11 cellular contexts compared by ENCODE assay signal in genomic region chr1:30697977-30698376, GRCh38. TPM values are rescaled to one million over a fixed set of nuclear protein-coding genes. Genes with fewer than 3 reads are reported as not detected.
DNase-seq lines count a peak whose midpoint lies in the region; ATAC-seq, FAIRE-seq and TF ChIP-seq lines count a peak whose summit lies in the region.
"Had no signal": no experiment of that assay in that cellular context is flagged by ENCODE, and none has a peak within 500 bp of the region (broad histone marks: within the 10 kb centered on the region; RNA-seq: fewer than 3 reads in every experiment).

No MANE protein-coding gene starts in this region.

- H3K79me2 ChIP-seq in K562 (ENCODE audit: control insufficient read depth, insufficient read depth, low read length) (no peaks in the 10 kb centered on the region), mesendoderm (ENCODE audit: control insufficient read depth, insufficient read depth, low read length) (no peaks in the 10 kb centered on the region)

- H3K4me3 ChIP-seq in K562 = no peak overlapping the region
- H3K4me3 ChIP-seq in mesendoderm (ENCODE audit: low read length) = no peak overlapping the region

- H2BK5ac ChIP-seq in mesendoderm (ENCODE audit: low read length) = no peak overlapping the region

- WGBS in K562 (ENCODE audit: insufficient coverage, low coverage, missing lambda C conversion rate) = 3% methylated on average over 2 of the region's 2 CpGs
- no CpG with 5 or more reads among the region's 2 CpGs for WGBS in mesendoderm (ENCODE audit: extremely low coverage, insufficient coverage, low lambda C conversion rate)

- H3K4me2 ChIP-seq in K562 (ENCODE audit: insufficient read depth, low read length) (no peak overlapping the region), mesendoderm (ENCODE audit: low read length) (no peak overlapping the region)

- no peaks in the 10 kb centered on the region for H3K36me3 Mint-ChIP-seq in activated CD8-positive, alpha-beta T cell treated with anti-CD3 and anti-CD28 coated beads for 36 hours (ENCODE audit: low read depth)
- H3K36me3 Mint-ChIP-seq: activated naive CD4-positive, alpha-beta T cell treated with anti-CD3 and anti-CD28 coated beads, Interleukin-2, amount 50 U/mL, for 72 hours had no signal

- ATAC-seq in HG02610 (IDR thresholded peaks at IDR 0.05; ENCODE audit: unreplicated experiment) = peak; percentile 41
- ATAC-seq in K562 = peak; percentile 36
- ATAC-seq in HG03139 (IDR thresholded peaks at IDR 0.05; ENCODE audit: unreplicated experiment) = no peak
- no peak for ATAC-seq in activated CD8-positive, alpha-beta T cell treated with anti-CD3 and anti-CD28 coated beads for 36 hours
- ATAC-seq: activated naive CD4-positive, alpha-beta T cell treated with anti-CD3 and anti-CD28 coated beads, Interleukin-2, amount 50 U/mL, for 72 hours had no signal

- H3K9me1 ChIP-seq in K562 (ENCODE audit: control insufficient read depth, insufficient read depth, low read length) = no peaks in the 10 kb centered on the region

- H3K9me3 ChIP-seq in K562 (replicated peaks; ENCODE audit: control insufficient read depth, insufficient read depth, low read depth, low read length) = no peaks in the 10 kb centered on the region

- H3K27me3 ChIP-seq in K562 (ENCODE audit: control insufficient read depth in 2 of 2, insufficient read depth in 2 of 2, low read length in 2 of 2) (peaks cover 12 to 19% of the 10 kb centered on the region in 2 experiments; a peak in 2 of 5 replicates), mesendoderm (ENCODE audit: insufficient read depth, low read length, poor library complexity) (no peaks in the 10 kb centered on the region)

- intact Hi-C loops in K562 (cut with micrococcal nuclease) = no loop called here
- intact Hi-C loops in activated CD8-positive, alpha-beta T cell treated with anti-CD3 and anti-CD28 coated beads for 36 hours (cut with micrococcal nuclease) = no loop called here

- H3K27ac Mint-ChIP-seq in activated CD8-positive, alpha-beta T cell treated with anti-CD3 and anti-CD28 coated beads for 36 hours = no peak overlapping the region
- H3K27ac Mint-ChIP-seq: activated naive CD4-positive, alpha-beta T cell treated with anti-CD3 and anti-CD28 coated beads, Interleukin-2, amount 50 U/mL, for 72 hours had no signal

- TF ChIP-seq POLR2A in K562 (conservative IDR thresholded peaks at IDR 0.05) = no peak

- peaks cover 2% of the 10 kb centered on the region for H3K27me3 Mint-ChIP-seq in activated CD8-positive, alpha-beta T cell treated with anti-CD3 and anti-CD28 coated beads for 36 hours

- no peak overlapping the region for H3K4ac ChIP-seq in mesendoderm (ENCODE audit: low read depth, low read length)

- TF ChIP-seq RAD21 in K562 (CRISPR knock-in tag; conservative IDR thresholded peaks at IDR 0.05 in 1 of 2, IDR thresholded peaks at IDR 0.05 in 1 of 2) = no peak

- no peak overlapping the region for H4K8ac ChIP-seq in mesendoderm (ENCODE audit: low read depth, low read length)

- no peak overlapping the region for H2BK15ac ChIP-seq in mesendoderm (replicated peaks; ENCODE audit: low read depth)

- H3K4me1 Mint-ChIP-seq in activated CD8-positive, alpha-beta T cell treated with anti-CD3 and anti-CD28 coated beads for 36 hours (ENCODE audit: low read depth) = no peaks in the 10 kb centered on the region

- no peak overlapping the region for H3K4me3 Mint-ChIP-seq in activated CD8-positive, alpha-beta T cell treated with anti-CD3 and anti-CD28 coated beads for 36 hours

- no peak for FAIRE-seq in K562 (lab: Jason Lieb, UNC)
- FAIRE-seq: endothelial cell of umbilical vein had no signal

- H2BK120ac ChIP-seq in mesendoderm (ENCODE audit: low read depth, low read length) = no peak overlapping the region

- in situ Hi-C loops in K562 (cut with MboI) = no loop called here

- DNase-seq in EH (ENCODE audit: low read depth) (peak; percentile 38), K562 (ENCODE audit: extremely low read depth in 1 of 4, low spot score in 3 of 4) (no peak), mesendoderm (peak; percentile 63), SIG-M5 (lab: John Stamatoyannopoulos, UW) (no peak), mesenteric fat pad (ENCODE audit: low spot score) (no peak)
- no peak for DNase-seq in activated CD8-positive, alpha-beta T cell treated with anti-CD3 and anti-CD28 coated beads for 36 hours
- DNase-seq: NCI-H1930 had no signal

- POLR2A ChIA-PET in K562 (lab: Yijun Ruan, JAX) = interaction anchor here (0.6 to 1.0 kb wide), 4 partner anchors 12 to 172 kb away, joined by 3 read pairs; no protein-coding TSS in a partner anchor
- POLR2A ChIA-PET in activated CD8-positive, alpha-beta T cell treated with anti-CD3 and anti-CD28 coated beads for 36 hours (lab: Charles Lee) = no interaction called here

- BruUV-seq in K562 (replicated peaks; lab: Mats Ljungman, UMichigan) = no TSS peak

- peak overlapping the region; percentile 30 for H3K56ac ChIP-seq in mesendoderm (ENCODE audit: low read length)

- no peak overlapping the region for H3K9ac ChIP-seq in K562 (ENCODE audit: insufficient read depth in 1 of 2, low read depth in 2 of 2, low read length in 2 of 2)
- H3K9ac ChIP-seq in mesendoderm (ENCODE audit: low read length) = no peak overlapping the region

- H3K79me1 ChIP-seq in mesendoderm (ENCODE audit: low read length) = no peaks in the 10 kb centered on the region

- no peak overlapping the region for H2AK5ac ChIP-seq in mesendoderm (ENCODE audit: low read length)

- H3K27ac ChIP-seq in K562 (ENCODE audit: extremely low read depth, low read depth, low read length) (no peak overlapping the region), mesendoderm (ENCODE audit: low read depth, low read length) (no peak overlapping the region)

- no peak overlapping the region for H2AFZ ChIP-seq in K562 (ENCODE audit: low read depth, low read length)

- H3K9me3 Mint-ChIP-seq in activated CD8-positive, alpha-beta T cell treated with anti-CD3 and anti-CD28 coated beads for 36 hours = no peaks in the 10 kb centered on the region
- H3K9me3 Mint-ChIP-seq: activated naive CD4-positive, alpha-beta T cell treated with anti-CD3 and anti-CD28 coated beads, Interleukin-2, amount 50 U/mL, for 72 hours had no signal

- TF ChIP-seq EP300 in K562 (IDR thresholded peaks at IDR 0.05; ENCODE audit: low read length) = no peak

- TF ChIP-seq CTCF in K562 (IDR thresholded peaks at IDR 0.05 in 2 of 3, conservative IDR thresholded peaks at IDR 0.05 in 1 of 3; ENCODE audit: insufficient read depth in 2 of 3, low read depth in 1 of 3, low read length in 3 of 3) = peak in 1 of 3 experiments; percentile 7; a peak in 1 of 6 replicates
- no peak for TF ChIP-seq CTCF in activated CD8-positive, alpha-beta T cell treated with anti-CD3 and anti-CD28 coated beads for 36 hours (IDR thresholded peaks at IDR 0.05)

- CTCF ChIA-PET in K562 (lab: Yijun Ruan, JAX; ENCODE audit: low intra/inter-chr PET ratio) = no interaction called here
- CTCF ChIA-PET in activated CD8-positive, alpha-beta T cell treated with anti-CD3 and anti-CD28 coated beads for 36 hours (lab: Charles Lee) = interaction anchor here (1.0 to 1.1 kb wide), 2 partner anchors 103 to 1461 kb away, joined by 3 read pairs; no protein-coding TSS in a partner anchor

- H4K5ac ChIP-seq in mesendoderm (ENCODE audit: low read length) = no peak overlapping the region

- 0 out of 2 replicates have a peak, but pooled peaks cover 12% of the 10 kb centered on the region for H4K20me1 ChIP-seq in K562 (replicated peaks; ENCODE audit: control insufficient read depth, insufficient read depth, low read length)

- H3K4me1 ChIP-seq in K562 (replicated peaks in 1 of 2; ENCODE audit: control insufficient read depth in 2 of 2, insufficient read depth in 2 of 2, low read length in 2 of 2) (peaks cover 0 to 3% of the 10 kb centered on the region in 2 experiments; a peak in 4 of 5 replicates), mesendoderm (ENCODE audit: control insufficient read depth, low read depth, low read length) (no peaks in the 10 kb centered on the region)

- H3K36me3 ChIP-seq in K562 (ENCODE audit: control insufficient read depth, insufficient read depth, low read length) (no peaks in the 10 kb centered on the region), mesendoderm (ENCODE audit: control insufficient read depth, insufficient read depth, low read length) (no peaks in the 10 kb centered on the region)

- H3K23ac ChIP-seq in mesendoderm (ENCODE audit: low read length) = no peak overlapping the region

- no peak overlapping the region for H3K18ac ChIP-seq in mesendoderm (ENCODE audit: low read length)

RNA-seq across cellular contexts. Expression of gene MATN1, which starts 25.4 kb away (rescaled TPM):
- total RNA-seq in K562 (2011; cell fraction: chromatin; rRNA removed; ENCODE audit: low replicate concordance) = 2.0 and 5.9 TPM in 2 replicates
- total RNA-seq in K562 (2011; cell fraction: nucleolus; rRNA removed) = 4.5 and 5.4 TPM in 2 replicates
- 2.7 and 4.0 TPM in 2 replicates for total RNA-seq in K562 (2011; cell fraction: nucleoplasm; rRNA removed)
- total RNA-seq in K562 (2014; rRNA removed) (1.8 and 1.9 TPM in 2 replicates), K562 (2014; rRNA removed; fragmentation: Illumina TruSeq; extraction: Trizol) (0.45 and 0.51 TPM in 2 replicates), K562 (2015; rRNA removed; fragmentation: Illumina TruSeq; extraction: Trizol) (0.79 and 1.2 TPM in 2 replicates), K562 (2021) (1.8 and 2.3 TPM in 2 replicates), mesenteric fat pad (not detected)
- polyA plus RNA-seq in K562 (2011; rRNA removed) (0.89 and 1.5 TPM in 2 replicates), K562 (2014; fragmentation: Illumina TruSeq; extraction: Trizol) (1.1 and 1.6 TPM in 2 replicates), K562 (2014; fragmentation: Nextera tagmentation; extraction: Ambion mirVana) (under 1 TPM; 0.10 to 0.18 TPM), K562 (2014; rRNA removed) (1.6 and 3.6 TPM in 2 replicates)
- 0.78 and 2.4 TPM in 2 replicates for polyA plus RNA-seq in K562 (2011; cell fraction: cytosol; rRNA removed)
- 3.5 and 9.8 TPM in 2 replicates for polyA plus RNA-seq in K562 (2011; cell fraction: nucleus; rRNA removed)
- polyA plus RNA-seq in K562 (2012) = 1.9 and 2.4 TPM in 2 replicates
- 0.48 and 0.88 TPM in 2 replicates for polyA minus RNA-seq in K562 (2011; rRNA and poly(A)+ RNA removed)
- polyA minus RNA-seq in K562 (2011; cell fraction: cytosol; rRNA and poly(A)+ RNA removed) = 1.4 and 1.6 TPM in 2 replicates
- polyA minus RNA-seq in K562 (2011; cell fraction: nucleus; rRNA and poly(A)+ RNA removed) = 1.4 and 3.4 TPM in 2 replicates
- polyA plus RNA-seq in mesendoderm (2013, experiment 1 of 2) = 0.07 TPM
- 0.08 TPM for polyA plus RNA-seq in mesendoderm (2013, experiment 2 of 2)
- total RNA-seq in activated CD8-positive, alpha-beta T cell treated with anti-CD3 and anti-CD28 coated beads for 36 hours = 1 to 10 TPM in 1 of 2 experiments, under 1 TPM in 1; 0.45 to 1.4 TPM

RNA-seq across cellular contexts. Expression of gene LAPTM5, which starts 59.6 kb away (rescaled TPM):
- 11.2 and 16.2 TPM in 2 replicates for total RNA-seq in K562 (2011; cell fraction: chromatin; rRNA removed; ENCODE audit: low replicate concordance)
- total RNA-seq in K562 (2011; cell fraction: nucleolus; rRNA removed) = 19.8 and 22.9 TPM in 2 replicates
- total RNA-seq in K562 (2011; cell fraction: nucleoplasm; rRNA removed) = 20.3 and 27.1 TPM in 2 replicates
- total RNA-seq in K562 (2014; rRNA removed) (10.7 and 12.3 TPM in 2 replicates), K562 (2014; rRNA removed; fragmentation: Illumina TruSeq; extraction: Trizol) (11.7 and 13.2 TPM in 2 replicates), K562 (2015; rRNA removed; fragmentation: Illumina TruSeq; extraction: Trizol) (44.3 and 44.7 TPM in 2 replicates), K562 (2021) (30.3 and 33.8 TPM in 2 replicates), mesenteric fat pad (251 TPM)
- polyA plus RNA-seq in K562 (2011; rRNA removed) (42.5 and 418 TPM in 2 replicates), K562 (2014; fragmentation: Illumina TruSeq; extraction: Trizol) (44.5 and 47.3 TPM in 2 replicates), K562 (2014; fragmentation: Nextera tagmentation; extraction: Ambion mirVana) (1 to 10 TPM; 2.4 to 4.8 TPM), K562 (2014; rRNA removed) (20.3 and 22.2 TPM in 2 replicates)
- 103 and 599 TPM in 2 replicates for polyA plus RNA-seq in K562 (2011; cell fraction: cytosol; rRNA removed)
- 41.2 and 275 TPM in 2 replicates for polyA plus RNA-seq in K562 (2011; cell fraction: nucleus; rRNA removed)
- polyA plus RNA-seq in K562 (2012) = 63.5 and 133 TPM in 2 replicates
- 72.1 and 524 TPM in 2 replicates for polyA minus RNA-seq in K562 (2011; rRNA and poly(A)+ RNA removed)
- 41.0 and 310 TPM in 2 replicates for polyA minus RNA-seq in K562 (2011; cell fraction: cytosol; rRNA and poly(A)+ RNA removed)
- 7.7 and 80.9 TPM in 2 replicates for polyA minus RNA-seq in K562 (2011; cell fraction: nucleus; rRNA and poly(A)+ RNA removed)
- 0.70 TPM for polyA plus RNA-seq in mesendoderm (2013, experiment 1 of 2)
- polyA plus RNA-seq in mesendoderm (2013, experiment 2 of 2) = 0.64 TPM
- total RNA-seq in activated CD8-positive, alpha-beta T cell treated with anti-CD3 and anti-CD28 coated beads for 36 hours = 100 to 1,000 TPM; 229 to 237 TPM

Comparison
In these comparisons a context has a peak if more than half of its experiments do, and no peak if none do; other contexts are left out.
1. DNase-seq: peak in EH (single experiment) and mesendoderm (single experiment); none in K562 (0 of 4), activated CD8-positive, alpha-beta T cell treated with anti-CD3 and anti-CD28 coated beads for 36 hours (single experiment), SIG-M5 (single experiment) and mesenteric fat pad (single experiment).
2. ATAC-seq: peak in HG02610 (single experiment) and K562 (single experiment); none in HG03139 (single experiment) and activated CD8-positive, alpha-beta T cell treated with anti-CD3 and anti-CD28 coated beads for 36 hours (single experiment).